In the genomic region with DNA sequence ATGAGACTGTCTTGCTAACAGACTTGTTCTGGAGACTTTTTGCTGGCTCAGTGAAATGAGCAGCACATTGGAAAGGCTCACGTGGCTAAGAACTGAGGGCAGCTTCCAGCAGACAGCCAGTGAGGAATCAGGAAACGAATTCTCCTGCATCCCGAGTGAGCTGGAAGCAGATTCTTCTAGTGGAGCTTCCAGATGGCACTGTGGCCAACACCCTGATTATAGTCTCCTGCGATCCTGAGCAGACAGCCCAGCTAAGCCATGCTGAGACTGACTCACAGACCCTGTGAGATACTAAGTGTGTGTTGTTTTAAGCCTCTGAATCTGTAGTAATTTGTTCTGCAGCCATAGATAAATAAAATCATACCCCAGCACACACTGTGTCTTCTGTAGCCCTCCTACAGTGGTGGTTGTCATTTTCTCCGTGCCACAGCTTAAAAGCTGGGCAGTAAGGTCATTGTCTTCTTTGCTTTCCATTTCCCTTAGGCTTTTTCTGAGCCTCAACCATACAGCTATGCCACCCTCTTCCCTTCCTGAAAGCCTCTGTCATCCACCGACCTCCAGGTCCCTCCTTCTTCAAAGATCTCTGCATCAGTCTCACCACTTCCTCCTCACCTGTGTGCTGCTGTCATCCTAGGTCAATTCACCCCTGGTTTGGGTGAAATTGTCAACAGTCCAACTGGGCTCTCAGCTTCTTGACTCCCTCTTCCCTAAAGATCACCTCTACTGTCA, we compare ENCODE assay signal across 16 cellular contexts. TPM values are rescaled to one million over a fixed set of nuclear protein-coding genes. Genes with fewer than 3 reads are reported as not detected.
DNase-seq lines count a peak whose midpoint lies in the region; ATAC-seq and TF ChIP-seq lines count a peak whose summit lies in the region.
"Had no signal": no experiment of that assay in that cellular context is flagged by ENCODE, and none has a peak within 500 bp of the region (broad histone marks: within the 10 kb centered on the region; RNA-seq: fewer than 3 reads in every experiment).

No MANE protein-coding gene starts in this region.

- H3K4me3 Mint-ChIP-seq in activated T-helper 2 cell treated with anti-CD3 and anti-CD28 coated beads, Interferon-gamma antibody, Interleukin-2, Interleukin-4, amounts not matched to agents 10 μg/mL and 5 μg/mL and 100 μg/mL, durations not matched to agents 14 hours and 24 hours and 36 hours (ENCODE audit: low read depth) = no peak overlapping the region
- H3K4me3 Mint-ChIP-seq in stimulated activated effector memory CD8-positive, alpha-beta T cell treated with anti-CD3 and anti-CD28 coated beads, Interleukin-12 subunit alpha, Interleukin-12 subunit beta, amount 100 ng/mL, for 72 hours = no peak overlapping the region
- H3K4me3 Mint-ChIP-seq: activated T-helper 1 cell treated with anti-CD3 and anti-CD28 coated beads, Interleukin-12 subunit alpha, Interleukin-12 subunit beta, Interleukin-2, Interleukin-4 antibody, amounts not matched to agents 30 ng/mL and 10 ng/mL and 1 ng/mL, durations not matched to agents 14 hours and 24 hours and 36 hours; T-helper 2 cell treated with Interferon-gamma antibody and Interleukin-4, amounts not matched to agents 5 μg/mL and 100 μg/mL, for 36 hours had no signal

- no peaks in the 10 kb centered on the region for H3K79me2 ChIP-seq in hepatocyte

- DNase-seq in NCI-H524 (lab: John Stamatoyannopoulos, UW) (peak; percentile 53 to 73), NCI-H524 treated with DMSO at 0.1 percent for 48 hours (lab: John Stamatoyannopoulos, UW) (no peak), brain microvascular endothelial cell (peak; percentile 73), hepatocyte (ENCODE audit: low spot score) (peak; percentile 59), left ventricle myocardium inferior (no peak)
- DNase-seq in activated T-helper 2 cell treated with anti-CD3 and anti-CD28 coated beads, Interferon-gamma antibody, Interleukin-2, Interleukin-4, amounts not matched to agents 10 μg/mL and 5 μg/mL and 100 μg/mL, durations not matched to agents 14 hours and 24 hours and 36 hours (ENCODE audit: low spot score) = no peak
- no peak for DNase-seq in stimulated activated effector memory CD8-positive, alpha-beta T cell treated with anti-CD3 and anti-CD28 coated beads, Interleukin-12 subunit alpha, Interleukin-12 subunit beta, amount 100 ng/mL, for 72 hours (ENCODE audit: low spot score in 2 of 2)
- DNase-seq: body of pancreas, Calu3, NCI-H1105 treated with DMSO at 0.1 percent for 48 hours had no signal

- in situ Hi-C loops in brain microvascular endothelial cell (cut with HindIII; ENCODE audit: low pct_ligation_motif_present, low sequenced_read_pairs) = no loop called here

- no peaks in the 10 kb centered on the region for H3K9me2 ChIP-seq in hepatocyte (replicated peaks; ENCODE audit: insufficient read depth)

- H3K4me1 Mint-ChIP-seq in activated T-helper 2 cell treated with anti-CD3 and anti-CD28 coated beads, Interferon-gamma antibody, Interleukin-2, Interleukin-4, amounts not matched to agents 10 μg/mL and 5 μg/mL and 100 μg/mL, durations not matched to agents 14 hours and 24 hours and 36 hours (ENCODE audit: low read depth) = no peaks in the 10 kb centered on the region
- peaks cover 11% of the 10 kb centered on the region for H3K4me1 Mint-ChIP-seq in stimulated activated effector memory CD8-positive, alpha-beta T cell treated with anti-CD3 and anti-CD28 coated beads, Interleukin-12 subunit alpha, Interleukin-12 subunit beta, amount 100 ng/mL, for 72 hours

- no peak overlapping the region for H3K4me3 ChIP-seq in brain microvascular endothelial cell (ENCODE audit: low read depth, low read length)
- H3K4me3 ChIP-seq in hepatocyte = no peak overlapping the region
- H3K4me3 ChIP-seq in left ventricle myocardium inferior = no peak overlapping the region
- H3K4me3 ChIP-seq: body of pancreas, lung, Peyer's patch, skin epidermis had no signal

- H3K4me1 ChIP-seq in hepatocyte (ENCODE audit: insufficient read depth) = peaks cover under 1% of the 10 kb centered on the region
- H3K4me1 ChIP-seq in left ventricle myocardium inferior = no peaks in the 10 kb centered on the region
- H3K4me1 ChIP-seq: Peyer's patch had no signal

- H3K27ac Mint-ChIP-seq in activated T-helper 2 cell treated with anti-CD3 and anti-CD28 coated beads, Interferon-gamma antibody, Interleukin-2, Interleukin-4, amounts not matched to agents 10 μg/mL and 5 μg/mL and 100 μg/mL, durations not matched to agents 14 hours and 24 hours and 36 hours = no peak overlapping the region
- H3K27ac Mint-ChIP-seq in stimulated activated effector memory CD8-positive, alpha-beta T cell treated with anti-CD3 and anti-CD28 coated beads, Interleukin-12 subunit alpha, Interleukin-12 subunit beta, amount 100 ng/mL, for 72 hours = no peak overlapping the region
- H3K27ac Mint-ChIP-seq: activated T-helper 1 cell treated with anti-CD3 and anti-CD28 coated beads, Interleukin-12 subunit alpha, Interleukin-12 subunit beta, Interleukin-2, Interleukin-4 antibody, amounts not matched to agents 30 ng/mL and 10 ng/mL and 1 ng/mL, durations not matched to agents 14 hours and 24 hours and 36 hours; T-helper 2 cell treated with Interferon-gamma antibody and Interleukin-4, amounts not matched to agents 5 μg/mL and 100 μg/mL, for 36 hours had no signal

- no peaks in the 10 kb centered on the region for H3K9me3 Mint-ChIP-seq in activated T-helper 2 cell treated with anti-CD3 and anti-CD28 coated beads, Interferon-gamma antibody, Interleukin-2, Interleukin-4, amounts not matched to agents 10 μg/mL and 5 μg/mL and 100 μg/mL, durations not matched to agents 14 hours and 24 hours and 36 hours
- H3K9me3 Mint-ChIP-seq in stimulated activated effector memory CD8-positive, alpha-beta T cell treated with anti-CD3 and anti-CD28 coated beads, Interleukin-12 subunit alpha, Interleukin-12 subunit beta, amount 100 ng/mL, for 72 hours = no peaks in the 10 kb centered on the region
- H3K9me3 Mint-ChIP-seq: activated T-helper 1 cell treated with anti-CD3 and anti-CD28 coated beads, Interleukin-12 subunit alpha, Interleukin-12 subunit beta, Interleukin-2, Interleukin-4 antibody, amounts not matched to agents 30 ng/mL and 10 ng/mL and 1 ng/mL, durations not matched to agents 14 hours and 24 hours and 36 hours; T-helper 2 cell treated with Interferon-gamma antibody and Interleukin-4, amounts not matched to agents 5 μg/mL and 100 μg/mL, for 36 hours had no signal

- no peak overlapping the region for H2AFZ ChIP-seq in hepatocyte

- ATAC-seq in HG03442 (IDR thresholded peaks at IDR 0.05; ENCODE audit: unreplicated experiment) = no peak
- ATAC-seq in stimulated activated effector memory CD8-positive, alpha-beta T cell treated with anti-CD3 and anti-CD28 coated beads, Interleukin-12 subunit alpha, Interleukin-12 subunit beta, amount 100 ng/mL, for 72 hours = no peak
- ATAC-seq: body of pancreas had no signal

- H3K27me3 ChIP-seq in brain microvascular endothelial cell (replicated peaks) = no peaks in the 10 kb centered on the region
- no peaks in the 10 kb centered on the region for H3K27me3 ChIP-seq in hepatocyte
- no peaks in the 10 kb centered on the region for H3K27me3 ChIP-seq in left ventricle myocardium inferior (ENCODE audit: low read depth)
- H3K27me3 ChIP-seq: body of pancreas, Peyer's patch had no signal

- H3K27ac ChIP-seq in brain microvascular endothelial cell = no peak overlapping the region
- H3K27ac ChIP-seq in hepatocyte = no peak overlapping the region
- H3K27ac ChIP-seq in left ventricle myocardium inferior (replicated peaks) = no peak overlapping the region
- H3K27ac ChIP-seq: body of pancreas, Peyer's patch had no signal

- TF ChIP-seq CTCF in brain microvascular endothelial cell (IDR thresholded peaks at IDR 0.05; ENCODE audit: low read depth, low read length, missing control alignments) (no peak), hepatocyte (IDR thresholded peaks at IDR 0.05; ENCODE audit: poor library complexity) (no peak), left ventricle myocardium inferior (IDR thresholded peaks at IDR 0.05; ENCODE audit: borderline replicate concordance) (no peak)

- WGBS in hepatocyte (ENCODE audit: low lambda C conversion rate, missing lambda C conversion rate) = 62% methylated on average over 6 of the region's 6 CpGs

- H4K20me1 ChIP-seq in hepatocyte (ENCODE audit: insufficient read depth, poor library complexity, severe bottlenecking) = no peaks in the 10 kb centered on the region

- no peak overlapping the region for H3K4me2 ChIP-seq in hepatocyte

- H3K27me3 Mint-ChIP-seq in activated T-helper 2 cell treated with anti-CD3 and anti-CD28 coated beads, Interferon-gamma antibody, Interleukin-2, Interleukin-4, amounts not matched to agents 10 μg/mL and 5 μg/mL and 100 μg/mL, durations not matched to agents 14 hours and 24 hours and 36 hours (ENCODE audit: low read depth) = peaks cover 18% of the 10 kb centered on the region

- H3K36me3 Mint-ChIP-seq in activated T-helper 2 cell treated with anti-CD3 and anti-CD28 coated beads, Interferon-gamma antibody, Interleukin-2, Interleukin-4, amounts not matched to agents 10 μg/mL and 5 μg/mL and 100 μg/mL, durations not matched to agents 14 hours and 24 hours and 36 hours (ENCODE audit: low read depth) = no peaks in the 10 kb centered on the region
- no peaks in the 10 kb centered on the region for H3K36me3 Mint-ChIP-seq in stimulated activated effector memory CD8-positive, alpha-beta T cell treated with anti-CD3 and anti-CD28 coated beads, Interleukin-12 subunit alpha, Interleukin-12 subunit beta, amount 100 ng/mL, for 72 hours

- intact Hi-C loops in activated T-helper 2 cell treated with anti-CD3 and anti-CD28 coated beads, Interferon-gamma antibody, Interleukin-2, Interleukin-4, amounts not matched to agents 10 μg/mL and 5 μg/mL and 100 μg/mL, durations not matched to agents 14 hours and 24 hours and 36 hours (cut with micrococcal nuclease) = no loop called here
- intact Hi-C loops in left ventricle myocardium inferior (cut with micrococcal nuclease) = no loop called here

- H3K9me3 ChIP-seq in hepatocyte (ENCODE audit: low read depth) = no peaks in the 10 kb centered on the region
- peaks cover 15% of the 10 kb centered on the region for H3K9me3 ChIP-seq in left ventricle myocardium inferior (replicated peaks)
- H3K9me3 ChIP-seq: body of pancreas, Peyer's patch had no signal

- no peaks in the 10 kb centered on the region for H3K36me3 ChIP-seq in brain microvascular endothelial cell (replicated peaks)
- H3K36me3 ChIP-seq in hepatocyte (replicated peaks; ENCODE audit: insufficient read depth, low read depth) = no peaks in the 10 kb centered on the region
- H3K36me3 ChIP-seq in left ventricle myocardium inferior = no peaks in the 10 kb centered on the region
- H3K36me3 ChIP-seq: Peyer's patch had no signal

RNA-seq across cellular contexts. Expression of a gene that starts 15.9 kb away (rescaled TPM):
- total RNA-seq in hepatocyte (35.3 and 38.6 TPM in 2 replicates), left ventricle myocardium inferior (305 TPM)
- polyA plus RNA-seq in hepatocyte = 16.6 and 19.8 TPM in 2 replicates
- 0.18 and 0.48 TPM in 2 replicates for total RNA-seq in activated T-helper 2 cell treated with anti-CD3 and anti-CD28 coated beads, Interferon-gamma antibody, Interleukin-2, Interleukin-4, amounts not matched to agents 10 μg/mL and 5 μg/mL and 100 μg/mL, durations not matched to agents 14 hours and 24 hours and 36 hours

Comparison
In these comparisons a context has a peak if more than half of its experiments do, and no peak if none do; other contexts are left out.
1. DNase-seq: peak in NCI-H524 (2 of 2), brain microvascular endothelial cell (single experiment) and hepatocyte (single experiment); none in NCI-H524 treated with DMSO at 0.1 percent for 48 hours (single experiment), activated T-helper 2 cell treated with anti-CD3 and anti-CD28 coated beads, Interferon-gamma antibody, Interleukin-2, Interleukin-4, amounts not matched to agents 10 μg/mL and 5 μg/mL and 100 μg/mL, durations not matched to agents 14 hours and 24 hours and 36 hours (single experiment), left ventricle myocardium inferior (single experiment) and stimulated activated effector memory CD8-positive, alpha-beta T cell treated with anti-CD3 and anti-CD28 coated beads, Interleukin-12 subunit alpha, Interleukin-12 subunit beta, amount 100 ng/mL, for 72 hours (0 of 2).
2. RNA of a gene that starts 15.9 kb away (total RNA-seq): 305 TPM in left ventricle myocardium inferior (single experiment) and 35.3 to 38.6 TPM in hepatocyte; 0.18 to 0.48 TPM in activated T-helper 2 cell treated with anti-CD3 and anti-CD28 coated beads, Interferon-gamma antibody, Interleukin-2, Interleukin-4, amounts not matched to agents 10 μg/mL and 5 μg/mL and 100 μg/mL, durations not matched to agents 14 hours and 24 hours and 36 hours; every median in the first group is over 10 times any median in the second.